In the genomic region with DNA sequence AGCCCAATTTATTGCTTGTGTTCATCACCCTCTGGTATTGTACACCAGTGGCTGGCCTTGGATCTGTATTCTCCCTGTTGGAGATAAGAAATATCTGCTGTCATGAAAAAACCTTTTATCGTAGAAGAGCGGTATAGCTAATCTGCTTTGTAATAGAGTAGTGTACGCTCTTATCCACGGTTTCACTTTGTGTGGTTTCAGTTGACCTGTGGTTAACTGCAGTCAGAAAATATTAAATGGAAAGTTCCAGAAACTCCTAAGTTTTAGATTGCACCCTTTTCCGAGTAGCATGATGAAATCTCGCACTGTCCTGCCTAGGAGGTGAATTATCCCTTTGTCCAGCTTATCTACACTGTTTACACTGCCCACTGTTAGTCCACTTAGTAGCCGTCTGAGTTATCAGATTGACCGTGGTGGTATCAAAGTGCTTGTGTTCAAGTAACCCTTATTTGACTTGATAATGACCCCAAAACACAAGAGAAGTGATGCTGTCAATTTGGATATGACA, we compare ENCODE assay signal across 1 cellular context.
TF ChIP-seq lines count a peak whose summit lies in the region.

No MANE protein-coding gene starts in this region.

TF ChIP-seq in K562, 482 proteins besides CTCF, POLR2A, EP300 and RAD21 (continued from another document and continues in another):
- TF ChIP-seq, protein P1, sequence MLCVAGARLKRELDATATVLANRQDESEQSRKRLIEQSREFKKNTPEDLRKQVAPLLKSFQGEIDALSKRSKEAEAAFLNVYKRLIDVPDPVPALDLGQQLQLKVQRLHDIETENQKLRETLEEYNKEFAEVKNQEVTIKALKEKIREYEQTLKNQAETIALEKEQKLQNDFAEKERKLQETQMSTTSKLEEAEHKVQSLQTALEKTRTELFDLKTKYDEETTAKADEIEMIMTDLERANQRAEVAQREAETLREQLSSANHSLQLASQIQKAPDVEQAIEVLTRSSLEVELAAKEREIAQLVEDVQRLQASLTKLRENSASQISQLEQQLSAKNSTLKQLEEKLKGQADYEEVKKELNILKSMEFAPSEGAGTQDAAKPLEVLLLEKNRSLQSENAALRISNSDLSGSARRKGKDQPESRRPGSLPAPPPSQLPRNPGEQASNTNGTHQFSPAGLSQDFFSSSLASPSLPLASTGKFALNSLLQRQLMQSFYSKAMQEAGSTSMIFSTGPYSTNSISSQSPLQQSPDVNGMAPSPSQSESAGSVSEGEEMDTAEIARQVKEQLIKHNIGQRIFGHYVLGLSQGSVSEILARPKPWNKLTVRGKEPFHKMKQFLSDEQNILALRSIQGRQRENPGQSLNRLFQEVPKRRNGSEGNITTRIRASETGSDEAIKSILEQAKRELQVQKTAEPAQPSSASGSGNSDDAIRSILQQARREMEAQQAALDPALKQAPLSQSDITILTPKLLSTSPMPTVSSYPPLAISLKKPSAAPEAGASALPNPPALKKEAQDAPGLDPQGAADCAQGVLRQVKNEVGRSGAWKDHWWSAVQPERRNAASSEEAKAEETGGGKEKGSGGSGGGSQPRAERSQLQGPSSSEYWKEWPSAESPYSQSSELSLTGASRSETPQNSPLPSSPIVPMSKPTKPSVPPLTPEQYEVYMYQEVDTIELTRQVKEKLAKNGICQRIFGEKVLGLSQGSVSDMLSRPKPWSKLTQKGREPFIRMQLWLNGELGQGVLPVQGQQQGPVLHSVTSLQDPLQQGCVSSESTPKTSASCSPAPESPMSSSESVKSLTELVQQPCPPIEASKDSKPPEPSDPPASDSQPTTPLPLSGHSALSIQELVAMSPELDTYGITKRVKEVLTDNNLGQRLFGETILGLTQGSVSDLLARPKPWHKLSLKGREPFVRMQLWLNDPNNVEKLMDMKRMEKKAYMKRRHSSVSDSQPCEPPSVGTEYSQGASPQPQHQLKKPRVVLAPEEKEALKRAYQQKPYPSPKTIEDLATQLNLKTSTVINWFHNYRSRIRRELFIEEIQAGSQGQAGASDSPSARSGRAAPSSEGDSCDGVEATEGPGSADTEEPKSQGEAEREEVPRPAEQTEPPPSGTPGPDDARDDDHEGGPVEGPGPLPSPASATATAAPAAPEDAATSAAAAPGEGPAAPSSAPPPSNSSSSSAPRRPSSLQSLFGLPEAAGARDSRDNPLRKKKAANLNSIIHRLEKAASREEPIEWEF (CRISPR knock-in tag; IDR thresholded peaks at IDR 0.05) = no peak
- no peak for TF ChIP-seq SMARCB1 (IDR thresholded peaks at IDR 0.05; ENCODE audit: insufficient read length, low read depth)
- TF ChIP-seq ZNF165 (CRISPR knock-in tag; IDR thresholded peaks at IDR 0.05; ENCODE audit: borderline replicate concordance) = no peak
- no peak for TF ChIP-seq ILF3 (IDR thresholded peaks at IDR 0.05; ENCODE audit: borderline replicate concordance)
- TF ChIP-seq MXI1 (IDR thresholded peaks at IDR 0.05; ENCODE audit: low read depth, low read length) = no peak
- TF ChIP-seq RUNX1 (IDR thresholded peaks at IDR 0.05; ENCODE audit: low read depth) = no peak
- TF ChIP-seq, protein P2, sequence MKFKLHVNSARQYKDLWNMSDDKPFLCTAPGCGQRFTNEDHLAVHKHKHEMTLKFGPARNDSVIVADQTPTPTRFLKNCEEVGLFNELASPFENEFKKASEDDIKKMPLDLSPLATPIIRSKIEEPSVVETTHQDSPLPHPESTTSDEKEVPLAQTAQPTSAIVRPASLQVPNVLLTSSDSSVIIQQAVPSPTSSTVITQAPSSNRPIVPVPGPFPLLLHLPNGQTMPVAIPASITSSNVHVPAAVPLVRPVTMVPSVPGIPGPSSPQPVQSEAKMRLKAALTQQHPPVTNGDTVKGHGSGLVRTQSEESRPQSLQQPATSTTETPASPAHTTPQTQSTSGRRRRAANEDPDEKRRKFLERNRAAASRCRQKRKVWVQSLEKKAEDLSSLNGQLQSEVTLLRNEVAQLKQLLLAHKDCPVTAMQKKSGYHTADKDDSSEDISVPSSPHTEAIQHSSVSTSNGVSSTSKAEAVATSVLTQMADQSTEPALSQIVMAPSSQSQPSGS (CRISPR knock-in tag; IDR thresholded peaks at IDR 0.05) = no peak
- TF ChIP-seq, protein P3, sequence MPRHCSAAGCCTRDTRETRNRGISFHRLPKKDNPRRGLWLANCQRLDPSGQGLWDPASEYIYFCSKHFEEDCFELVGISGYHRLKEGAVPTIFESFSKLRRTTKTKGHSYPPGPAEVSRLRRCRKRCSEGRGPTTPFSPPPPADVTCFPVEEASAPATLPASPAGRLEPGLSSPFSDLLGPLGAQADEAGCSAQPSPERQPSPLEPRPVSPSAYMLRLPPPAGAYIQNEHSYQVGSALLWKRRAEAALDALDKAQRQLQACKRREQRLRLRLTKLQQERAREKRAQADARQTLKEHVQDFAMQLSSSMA (CRISPR knock-in tag; IDR thresholded peaks at IDR 0.05) = no peak
- no peak for TF ChIP-seq SP2 (IDR thresholded peaks at IDR 0.05; ENCODE audit: extremely low read depth, low read depth, low read length, poor library complexity, severe bottlenecking)
- TF ChIP-seq ZNF75A (CRISPR knock-in tag; IDR thresholded peaks at IDR 0.05) = no peak
- no peak for TF ChIP-seq HCFC1 (IDR thresholded peaks at IDR 0.05; ENCODE audit: low read depth, low read length)
- TF ChIP-seq, protein P4, sequence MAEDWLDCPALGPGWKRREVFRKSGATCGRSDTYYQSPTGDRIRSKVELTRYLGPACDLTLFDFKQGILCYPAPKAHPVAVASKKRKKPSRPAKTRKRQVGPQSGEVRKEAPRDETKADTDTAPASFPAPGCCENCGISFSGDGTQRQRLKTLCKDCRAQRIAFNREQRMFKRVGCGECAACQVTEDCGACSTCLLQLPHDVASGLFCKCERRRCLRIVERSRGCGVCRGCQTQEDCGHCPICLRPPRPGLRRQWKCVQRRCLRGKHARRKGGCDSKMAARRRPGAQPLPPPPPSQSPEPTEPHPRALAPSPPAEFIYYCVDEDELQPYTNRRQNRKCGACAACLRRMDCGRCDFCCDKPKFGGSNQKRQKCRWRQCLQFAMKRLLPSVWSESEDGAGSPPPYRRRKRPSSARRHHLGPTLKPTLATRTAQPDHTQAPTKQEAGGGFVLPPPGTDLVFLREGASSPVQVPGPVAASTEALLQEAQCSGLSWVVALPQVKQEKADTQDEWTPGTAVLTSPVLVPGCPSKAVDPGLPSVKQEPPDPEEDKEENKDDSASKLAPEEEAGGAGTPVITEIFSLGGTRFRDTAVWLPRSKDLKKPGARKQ (CRISPR knock-in tag; IDR thresholded peaks at IDR 0.05) = no peak
- TF ChIP-seq ZNF146 (CRISPR knock-in tag; IDR thresholded peaks at IDR 0.05; ENCODE audit: unreplicated experiment) = no peak
- no peak for TF ChIP-seq POLR3G (IDR thresholded peaks at IDR 0.05; ENCODE audit: extremely low read depth, insufficient read length, insufficient replicate concordance)
- TF ChIP-seq ESRRB (CRISPR knock-in tag; IDR thresholded peaks at IDR 0.05; ENCODE audit: borderline replicate concordance) = no peak
- TF ChIP-seq, protein P5, sequence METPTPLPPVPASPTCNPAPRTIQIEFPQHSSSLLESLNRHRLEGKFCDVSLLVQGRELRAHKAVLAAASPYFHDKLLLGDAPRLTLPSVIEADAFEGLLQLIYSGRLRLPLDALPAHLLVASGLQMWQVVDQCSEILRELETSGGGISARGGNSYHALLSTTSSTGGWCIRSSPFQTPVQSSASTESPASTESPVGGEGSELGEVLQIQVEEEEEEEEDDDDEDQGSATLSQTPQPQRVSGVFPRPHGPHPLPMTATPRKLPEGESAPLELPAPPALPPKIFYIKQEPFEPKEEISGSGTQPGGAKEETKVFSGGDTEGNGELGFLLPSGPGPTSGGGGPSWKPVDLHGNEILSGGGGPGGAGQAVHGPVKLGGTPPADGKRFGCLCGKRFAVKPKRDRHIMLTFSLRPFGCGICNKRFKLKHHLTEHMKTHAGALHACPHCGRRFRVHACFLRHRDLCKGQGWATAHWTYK (CRISPR knock-in tag; IDR thresholded peaks at IDR 0.05) = no peak
- TF ChIP-seq, protein P6, sequence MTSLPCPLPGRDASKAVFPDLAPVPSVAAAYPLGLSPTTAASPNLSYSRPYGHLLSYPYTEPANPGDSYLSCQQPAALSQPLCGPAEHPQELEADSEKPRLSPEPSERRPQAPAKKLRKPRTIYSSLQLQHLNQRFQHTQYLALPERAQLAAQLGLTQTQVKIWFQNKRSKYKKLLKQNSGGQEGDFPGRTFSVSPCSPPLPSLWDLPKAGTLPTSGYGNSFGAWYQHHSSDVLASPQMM (CRISPR knock-in tag; IDR thresholded peaks at IDR 0.05) = no peak
- no peak for TF ChIP-seq ZNF212 (CRISPR knock-in tag; IDR thresholded peaks at IDR 0.05)
- no peak for TF ChIP-seq IRF2 (CRISPR knock-in tag; IDR thresholded peaks at IDR 0.05)
- TF ChIP-seq, protein P7, sequence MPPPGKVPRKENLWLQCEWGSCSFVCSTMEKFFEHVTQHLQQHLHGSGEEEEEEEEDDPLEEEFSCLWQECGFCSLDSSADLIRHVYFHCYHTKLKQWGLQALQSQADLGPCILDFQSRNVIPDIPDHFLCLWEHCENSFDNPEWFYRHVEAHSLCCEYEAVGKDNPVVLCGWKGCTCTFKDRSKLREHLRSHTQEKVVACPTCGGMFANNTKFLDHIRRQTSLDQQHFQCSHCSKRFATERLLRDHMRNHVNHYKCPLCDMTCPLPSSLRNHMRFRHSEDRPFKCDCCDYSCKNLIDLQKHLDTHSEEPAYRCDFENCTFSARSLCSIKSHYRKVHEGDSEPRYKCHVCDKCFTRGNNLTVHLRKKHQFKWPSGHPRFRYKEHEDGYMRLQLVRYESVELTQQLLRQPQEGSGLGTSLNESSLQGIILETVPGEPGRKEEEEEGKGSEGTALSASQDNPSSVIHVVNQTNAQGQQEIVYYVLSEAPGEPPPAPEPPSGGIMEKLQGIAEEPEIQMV (tag; conservative IDR thresholded peaks at IDR 0.05; ENCODE audit: low read depth) = no peak
- TF ChIP-seq ASH1L (IDR thresholded peaks at IDR 0.05; ENCODE audit: borderline replicate concordance, low read depth, partially characterized antibody) = no peak
- TF ChIP-seq, protein P8, sequence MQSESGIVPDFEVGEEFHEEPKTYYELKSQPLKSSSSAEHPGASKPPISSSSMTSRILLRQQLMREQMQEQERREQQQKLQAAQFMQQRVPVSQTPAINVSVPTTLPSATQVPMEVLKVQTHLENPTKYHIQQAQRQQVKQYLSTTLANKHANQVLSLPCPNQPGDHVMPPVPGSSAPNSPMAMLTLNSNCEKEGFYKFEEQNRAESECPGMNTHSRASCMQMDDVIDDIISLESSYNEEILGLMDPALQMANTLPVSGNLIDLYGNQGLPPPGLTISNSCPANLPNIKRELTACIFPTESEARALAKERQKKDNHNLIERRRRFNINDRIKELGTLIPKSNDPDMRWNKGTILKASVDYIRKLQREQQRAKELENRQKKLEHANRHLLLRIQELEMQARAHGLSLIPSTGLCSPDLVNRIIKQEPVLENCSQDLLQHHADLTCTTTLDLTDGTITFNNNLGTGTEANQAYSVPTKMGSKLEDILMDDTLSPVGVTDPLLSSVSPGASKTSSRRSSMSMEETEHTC (IDR thresholded peaks at IDR 0.05) = no peak
- no peak for TF ChIP-seq HNRNPL (IDR thresholded peaks at IDR 0.05; ENCODE audit: low read depth, low read length)
- peak; percentile 62; the same call in 1 of the 2 replicates for TF ChIP-seq LEF1 (IDR thresholded peaks at IDR 0.05)
- TF ChIP-seq SUPT5H (IDR thresholded peaks at IDR 0.05) = no peak
- TF ChIP-seq, protein P9, sequence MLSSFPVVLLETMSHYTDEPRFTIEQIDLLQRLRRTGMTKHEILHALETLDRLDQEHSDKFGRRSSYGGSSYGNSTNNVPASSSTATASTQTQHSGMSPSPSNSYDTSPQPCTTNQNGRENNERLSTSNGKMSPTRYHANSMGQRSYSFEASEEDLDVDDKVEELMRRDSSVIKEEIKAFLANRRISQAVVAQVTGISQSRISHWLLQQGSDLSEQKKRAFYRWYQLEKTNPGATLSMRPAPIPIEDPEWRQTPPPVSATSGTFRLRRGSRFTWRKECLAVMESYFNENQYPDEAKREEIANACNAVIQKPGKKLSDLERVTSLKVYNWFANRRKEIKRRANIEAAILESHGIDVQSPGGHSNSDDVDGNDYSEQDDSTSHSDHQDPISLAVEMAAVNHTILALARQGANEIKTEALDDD (IDR thresholded peaks at IDR 0.05) = peak; percentile 96
- TF ChIP-seq, protein P10, sequence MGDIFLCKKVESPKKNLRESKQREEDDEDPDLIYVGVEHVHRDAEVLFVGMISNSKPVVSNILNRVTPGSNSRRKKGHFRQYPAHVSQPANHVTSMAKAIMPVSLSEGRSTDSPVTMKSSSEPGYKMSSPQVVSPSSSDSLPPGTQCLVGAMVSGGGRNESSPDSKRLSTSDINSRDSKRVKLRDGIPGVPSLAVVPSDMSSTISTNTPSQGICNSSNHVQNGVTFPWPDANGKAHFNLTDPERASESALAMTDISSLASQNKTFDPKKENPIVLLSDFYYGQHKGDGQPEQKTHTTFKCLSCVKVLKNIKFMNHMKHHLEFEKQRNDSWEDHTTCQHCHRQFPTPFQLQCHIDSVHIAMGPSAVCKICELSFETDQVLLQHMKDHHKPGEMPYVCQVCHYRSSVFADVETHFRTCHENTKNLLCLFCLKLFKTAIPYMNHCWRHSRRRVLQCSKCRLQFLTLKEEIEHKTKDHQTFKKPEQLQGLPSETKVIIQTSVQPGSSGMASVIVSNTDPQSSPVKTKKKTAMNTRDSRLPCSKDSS (IDR thresholded peaks at IDR 0.05; ENCODE audit: low read depth, partially characterized antibody) = no peak
- TF ChIP-seq CBFA2T3 (IDR thresholded peaks at IDR 0.05) = peak; percentile 90
- no peak for TF ChIP-seq NR3C1 (CRISPR knock-in tag; IDR thresholded peaks at IDR 0.05)
- no peak for TF ChIP-seq KLF10 (CRISPR knock-in tag; IDR thresholded peaks at IDR 0.05)
- TF ChIP-seq EP400 (IDR thresholded peaks at IDR 0.05) = peak; percentile 40; the same call in 1 of the 2 replicates
- no peak for TF ChIP-seq BCOR (IDR thresholded peaks at IDR 0.05)
- TF ChIP-seq PHF21A (IDR thresholded peaks at IDR 0.05; ENCODE audit: borderline replicate concordance, low read depth) = no peak
- no peak for TF ChIP-seq MYBL2 (IDR thresholded peaks at IDR 0.05; ENCODE audit: low read depth)
- no peak for TF ChIP-seq MYBL2 (CRISPR knock-in tag; IDR thresholded peaks at IDR 0.05; ENCODE audit: borderline replicate concordance)
- peak; percentile 57; the same call in 1 of the 2 replicates for TF ChIP-seq GATA2 (CRISPR knock-in tag; IDR thresholded peaks at IDR 0.05)
- TF ChIP-seq ARID1B (IDR thresholded peaks at IDR 0.05) = peak; percentile 93
- TF ChIP-seq, protein P11, sequence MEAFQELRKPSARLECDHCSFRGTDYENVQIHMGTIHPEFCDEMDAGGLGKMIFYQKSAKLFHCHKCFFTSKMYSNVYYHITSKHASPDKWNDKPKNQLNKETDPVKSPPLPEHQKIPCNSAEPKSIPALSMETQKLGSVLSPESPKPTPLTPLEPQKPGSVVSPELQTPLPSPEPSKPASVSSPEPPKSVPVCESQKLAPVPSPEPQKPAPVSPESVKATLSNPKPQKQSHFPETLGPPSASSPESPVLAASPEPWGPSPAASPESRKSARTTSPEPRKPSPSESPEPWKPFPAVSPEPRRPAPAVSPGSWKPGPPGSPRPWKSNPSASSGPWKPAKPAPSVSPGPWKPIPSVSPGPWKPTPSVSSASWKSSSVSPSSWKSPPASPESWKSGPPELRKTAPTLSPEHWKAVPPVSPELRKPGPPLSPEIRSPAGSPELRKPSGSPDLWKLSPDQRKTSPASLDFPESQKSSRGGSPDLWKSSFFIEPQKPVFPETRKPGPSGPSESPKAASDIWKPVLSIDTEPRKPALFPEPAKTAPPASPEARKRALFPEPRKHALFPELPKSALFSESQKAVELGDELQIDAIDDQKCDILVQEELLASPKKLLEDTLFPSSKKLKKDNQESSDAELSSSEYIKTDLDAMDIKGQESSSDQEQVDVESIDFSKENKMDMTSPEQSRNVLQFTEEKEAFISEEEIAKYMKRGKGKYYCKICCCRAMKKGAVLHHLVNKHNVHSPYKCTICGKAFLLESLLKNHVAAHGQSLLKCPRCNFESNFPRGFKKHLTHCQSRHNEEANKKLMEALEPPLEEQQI (IDR thresholded peaks at IDR 0.05) = peak; percentile 62
- TF ChIP-seq TGIF2 (CRISPR knock-in tag; IDR thresholded peaks at IDR 0.05) = no peak
- TF ChIP-seq, protein P12, sequence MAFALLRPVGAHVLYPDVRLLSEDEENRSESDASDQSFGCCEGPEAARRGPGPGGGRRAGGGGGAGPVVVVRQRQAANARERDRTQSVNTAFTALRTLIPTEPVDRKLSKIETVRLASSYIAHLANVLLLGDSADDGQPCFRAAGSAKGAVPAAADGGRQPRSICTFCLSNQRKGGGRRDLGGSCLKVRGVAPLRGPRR (CRISPR knock-in tag; IDR thresholded peaks at IDR 0.05) = no peak
